ENCODE assay signal across 9 cellular contexts in genomic region chr9:133534346-133535284, GRCh38. TPM values are rescaled to one million over a fixed set of nuclear protein-coding genes. Genes with fewer than 3 reads are reported as not detected.
DNase-seq lines count a peak whose midpoint lies in the region; ATAC-seq and TF ChIP-seq lines count a peak whose summit lies in the region.
"Had no signal": no experiment of that assay in that cellular context is flagged by ENCODE, and none has a peak within 500 bp of the region (broad histone marks: within the 10 kb centered on the region; RNA-seq: fewer than 3 reads in every experiment).

ADAMTSL2 (plus strand) TSS chr9:133534704; CDS start chr9:133536713, 2,009 bp downstream.

- H2BK5ac ChIP-seq in mesendoderm (ENCODE audit: low read length) = no peak within 1 kb of the TSS

- H4K8ac ChIP-seq in mesendoderm (ENCODE audit: low read depth, low read length) = no peak within 1 kb of the TSS

- H3K4me1 ChIP-seq in SJCRH30 = peaks cover 18% of the 10 kb centered on the region
- H3K4me1 ChIP-seq in duodenal mucosa (ENCODE audit: control insufficient read depth in 1 of 2, insufficient read depth in 2 of 2, low read length in 2 of 2) = peaks cover 6 to 11% of the 10 kb centered on the region in 2 donors
- peaks cover 4% of the 10 kb centered on the region for H3K4me1 ChIP-seq in mesendoderm (ENCODE audit: control insufficient read depth, low read depth, low read length)
- H3K4me1 ChIP-seq: SJSA1 had no signal

- H3K4me3 ChIP-seq in SJCRH30 = peak within 1 kb of the TSS; percentile 53
- H3K4me3 ChIP-seq in duodenal mucosa (ENCODE audit: low read depth in 1 of 2, low read length in 2 of 2) = peak within 1 kb of the TSS in 1 of 2 donors; percentile 36
- no peak within 1 kb of the TSS for H3K4me3 ChIP-seq in mesendoderm (ENCODE audit: low read length)
- H3K4me3 ChIP-seq: SJSA1 had no signal

- peak; percentile 36 to 49 for ATAC-seq in activated CD4-positive, CD25-positive, alpha-beta regulatory T cell treated with anti-CD3 and anti-CD28 coated beads, Interleukin-2, amount 50 U/mL, for 24 hours
- ATAC-seq in HG02610 (IDR thresholded peaks at IDR 0.05; ENCODE audit: unreplicated experiment) = no peak
- no peak for ATAC-seq in GM18505 (IDR thresholded peaks at IDR 0.05; ENCODE audit: unreplicated experiment)

- no peak within 1 kb of the TSS for H2BK15ac ChIP-seq in mesendoderm (replicated peaks; ENCODE audit: low read depth)

- no peaks in the 10 kb centered on the region for H3K79me1 ChIP-seq in mesendoderm (ENCODE audit: low read length)

- H3K18ac ChIP-seq in mesendoderm (ENCODE audit: low read length) = peak within 1 kb of the TSS; percentile 52

- H3K4me2 ChIP-seq in mesendoderm (ENCODE audit: low read length) = peak within 1 kb of the TSS; percentile 34

- no peak within 1 kb of the TSS for H3K9ac ChIP-seq in duodenal mucosa (ENCODE audit: low read depth in 1 of 2, low read length in 2 of 2)
- peak within 1 kb of the TSS; percentile 51 for H3K9ac ChIP-seq in mesendoderm (ENCODE audit: low read length)

- no peak within 1 kb of the TSS for H3K23ac ChIP-seq in mesendoderm (ENCODE audit: low read length)

- WGBS in mesendoderm (ENCODE audit: extremely low coverage, insufficient coverage, low lambda C conversion rate) = no CpG with 5 or more reads among the region's 70 CpGs

- no peaks in the 10 kb centered on the region for H3K27me3 ChIP-seq in SJCRH30
- H3K27me3 ChIP-seq in duodenal mucosa (ENCODE audit: control insufficient read depth in 1 of 2, insufficient read depth in 2 of 2, low read length in 2 of 2) = peaks cover 11 to 38% of the 10 kb centered on the region in 2 donors
- H3K27me3 ChIP-seq in mesendoderm (ENCODE audit: insufficient read depth, low read length, poor library complexity) = no peaks in the 10 kb centered on the region

- no peak within 1 kb of the TSS for H2BK120ac ChIP-seq in mesendoderm (ENCODE audit: low read depth, low read length)

- H3K36me3 ChIP-seq in SJCRH30 = no peaks in the 10 kb centered on the region
- no peaks in the 10 kb centered on the region for H3K36me3 ChIP-seq in duodenal mucosa (ENCODE audit: control insufficient read depth in 1 of 2, insufficient read depth in 2 of 2, low read length in 2 of 2)
- no peaks in the 10 kb centered on the region for H3K36me3 ChIP-seq in mesendoderm (ENCODE audit: control insufficient read depth, insufficient read depth, low read length)
- H3K36me3 ChIP-seq: SJSA1 had no signal

- DNase-seq in activated CD4-positive, CD25-positive, alpha-beta regulatory T cell (lab: John Stamatoyannopoulos, UW) = no peak
- DNase-seq in SJCRH30 (peak; percentile 84 to 88), mesendoderm (peak; percentile 74)
- peak; percentile 40 for DNase-seq in stimulated activated CD8-positive, alpha-beta memory T cell treated with anti-CD3 and anti-CD28 coated beads, Interleukin-4, amount 100 ng/mL, for 48 hours

- no peak for TF ChIP-seq POLR2A in GM18505 (IDR thresholded peaks at IDR 0.05; ENCODE audit: borderline replicate concordance, extremely low read depth, insufficient read depth, insufficient read length)

- H3K27ac ChIP-seq in SJCRH30 (peak within 1 kb of the TSS; percentile 29), duodenal mucosa (ENCODE audit: low read depth, low read length) (peak within 1 kb of the TSS; percentile 3), mesendoderm (ENCODE audit: low read depth, low read length) (no peak within 1 kb of the TSS)
- H3K27ac ChIP-seq: SJSA1 had no signal

- peak within 1 kb of the TSS; percentile 86 for H3K56ac ChIP-seq in mesendoderm (ENCODE audit: low read length)

- no peak within 1 kb of the TSS for H4K5ac ChIP-seq in mesendoderm (ENCODE audit: low read length)

- no peak within 1 kb of the TSS for H3K4ac ChIP-seq in mesendoderm (ENCODE audit: low read depth, low read length)

- H3K79me2 ChIP-seq in mesendoderm (ENCODE audit: control insufficient read depth, insufficient read depth, low read length) = no peaks in the 10 kb centered on the region

- H3K9me3 ChIP-seq in SJCRH30 (replicated peaks) = no peaks in the 10 kb centered on the region
- H3K9me3 ChIP-seq in duodenal mucosa (ENCODE audit: control insufficient read depth in 1 of 2, low read length in 2 of 2) = no peaks in the 10 kb centered on the region
- H3K9me3 ChIP-seq: SJSA1 had no signal

- H2AK5ac ChIP-seq in mesendoderm (ENCODE audit: low read length) = no peak within 1 kb of the TSS

RNA-seq across cellular contexts. Expression of gene ADAMTSL2, which starts in this region (rescaled TPM):
- total RNA-seq in SJCRH30 (2014; rRNA removed; shearing (Covaris generic)) = 3.3 and 3.5 TPM in 2 replicates
- polyA plus RNA-seq in mesendoderm (2013, experiment 1 of 2) = 0.32 TPM
- 0.29 TPM for polyA plus RNA-seq in mesendoderm (2013, experiment 2 of 2)
- total RNA-seq: SJSA1 had no signal

Comparison
In these comparisons a context has a peak if more than half of its experiments do, and no peak if none do; other contexts are left out.
1. ATAC-seq: peak in activated CD4-positive, CD25-positive, alpha-beta regulatory T cell treated with anti-CD3 and anti-CD28 coated beads, Interleukin-2, amount 50 U/mL, for 24 hours (2 of 2); none in HG02610 (single experiment) and GM18505 (single experiment).
2. DNase-seq: peak in SJCRH30 (2 of 2), mesendoderm (single experiment) and stimulated activated CD8-positive, alpha-beta memory T cell treated with anti-CD3 and anti-CD28 coated beads, Interleukin-4, amount 100 ng/mL, for 48 hours (single experiment); none in activated CD4-positive, CD25-positive, alpha-beta regulatory T cell (0 of 4).